ENCODE assay signal across 8 cellular contexts in the genomic region with DNA sequence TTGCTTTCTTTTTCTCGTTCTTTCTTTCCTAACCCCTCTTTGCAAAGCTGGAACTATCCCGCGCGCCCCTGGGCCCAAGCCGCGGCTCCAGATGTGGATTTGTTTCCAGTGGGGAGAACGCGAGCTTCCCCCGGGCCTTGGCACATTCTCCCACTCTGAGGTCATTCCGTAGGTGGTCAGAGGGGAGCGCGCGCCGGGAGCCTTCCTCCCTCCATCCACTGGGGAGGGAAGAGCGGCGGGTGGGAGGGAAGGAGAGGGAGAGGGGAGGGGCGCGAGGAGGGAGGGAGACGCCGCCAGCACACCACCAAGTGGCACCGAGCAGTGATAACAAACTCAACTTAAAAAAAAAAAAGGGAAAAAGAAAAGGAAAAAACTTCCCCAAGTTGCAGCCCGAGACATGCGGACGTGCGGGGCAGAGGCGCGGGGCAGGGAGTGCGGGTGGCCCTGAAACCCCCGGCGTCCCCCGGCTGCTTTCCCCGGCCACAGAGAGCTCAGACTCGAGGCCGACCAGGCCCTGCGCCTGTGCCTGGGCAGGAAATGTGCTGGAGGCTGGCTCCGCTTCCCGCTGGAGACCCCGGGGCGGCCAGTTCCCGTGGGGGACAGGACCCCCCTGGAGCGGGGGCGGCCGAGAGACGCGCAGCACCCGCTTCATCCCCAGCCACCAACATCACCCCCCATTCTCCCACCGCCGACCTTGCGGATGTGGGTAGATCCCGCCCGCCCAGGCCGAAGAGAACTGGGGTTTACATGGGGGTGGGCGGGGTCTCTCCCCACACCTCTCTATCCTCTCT. TPM values are rescaled to one million over a fixed set of nuclear protein-coding genes. Genes with fewer than 3 reads are reported as not detected.
DNase-seq lines count a peak whose midpoint lies in the region; ATAC-seq and TF ChIP-seq lines count a peak whose summit lies in the region.

No MANE protein-coding gene starts in this region.

- peaks cover 10% of the 10 kb centered on the region for H3K4me1 Mint-ChIP-seq in CD8-positive, alpha-beta T cell (ENCODE audit: low read depth)
- peaks cover 35% of the 10 kb centered on the region for H3K4me1 Mint-ChIP-seq in HFFc6 (ENCODE audit: low read depth)

- H3K27me3 ChIP-seq in CD8-positive, alpha-beta T cell (ENCODE audit: insufficient read depth, low read length) = no peaks in the 10 kb centered on the region
- H3K27me3 ChIP-seq in SJCRH30 (peaks cover 21% of the 10 kb centered on the region), brain microvascular endothelial cell (replicated peaks) (no peaks in the 10 kb centered on the region)

- in situ Hi-C loops in brain microvascular endothelial cell (cut with HindIII; ENCODE audit: low pct_ligation_motif_present, low sequenced_read_pairs) = loop anchor here (25.0 kb wide), 1 partner anchor 162 kb away; no protein-coding TSS in a partner anchor

- peaks cover 4% of the 10 kb centered on the region for H3K36me3 Mint-ChIP-seq in CD8-positive, alpha-beta T cell
- H3K36me3 Mint-ChIP-seq in HFFc6 (ENCODE audit: low read depth) = peaks cover 10% of the 10 kb centered on the region; the same call in 1 of the 2 replicates

- POLR2A ChIA-PET in CD8-positive, alpha-beta T cell (lab: Charles Lee) = interaction anchor here (0.9 to 4.5 kb wide), 9 partner anchors 34 to 449 kb away, joined by 3 to 32 read pairs (median 4); no protein-coding TSS in a partner anchor

- H3K27me3 Mint-ChIP-seq in CD8-positive, alpha-beta T cell (ENCODE audit: low read depth) = no peaks in the 10 kb centered on the region
- peaks cover 11% of the 10 kb centered on the region for H3K27me3 Mint-ChIP-seq in HFFc6 (ENCODE audit: insufficient read depth)

- peak overlapping the region; percentile 84 for H3K27ac Mint-ChIP-seq in CD8-positive, alpha-beta T cell
- peak overlapping the region; percentile 99 for H3K27ac Mint-ChIP-seq in HFFc6

- ATAC-seq in CD8-positive, alpha-beta T cell = no peak
- ATAC-seq in GM19455 (IDR thresholded peaks at IDR 0.05; ENCODE audit: unreplicated experiment) (no peak), HG03457 (IDR thresholded peaks at IDR 0.05; ENCODE audit: unreplicated experiment) (no peak)

- no peaks in the 10 kb centered on the region for H3K9me3 ChIP-seq in CD8-positive, alpha-beta T cell (ENCODE audit: low read length)
- H3K9me3 ChIP-seq in SJCRH30 (replicated peaks) = no peaks in the 10 kb centered on the region

- H3K4me3 ChIP-seq in CD8-positive, alpha-beta T cell (ENCODE audit: low read depth, low read length) = peak overlapping the region; percentile 86
- H3K4me3 ChIP-seq in SJCRH30 (peak overlapping the region; percentile 68), brain microvascular endothelial cell (ENCODE audit: low read depth, low read length) (peak overlapping the region; percentile 94), iPS-11a (ENCODE audit: low read depth, low read length) (peak overlapping the region; percentile 36)

- TF ChIP-seq CTCF in CD8-positive, alpha-beta T cell (IDR thresholded peaks at IDR 0.05) = no peak
- TF ChIP-seq CTCF in HFFc6 (IDR thresholded peaks at IDR 0.05) (no peak; the same call in 1 of the 2 replicates), brain microvascular endothelial cell (IDR thresholded peaks at IDR 0.05; ENCODE audit: low read depth, low read length, missing control alignments) (peak; percentile 17)

- H3K27ac ChIP-seq in CD8-positive, alpha-beta T cell (ENCODE audit: low read depth, low read length) = peak overlapping the region; percentile 53
- peak overlapping the region; percentile 31 for H3K27ac ChIP-seq in SJCRH30
- peak overlapping the region; percentile 97 for H3K27ac ChIP-seq in brain microvascular endothelial cell

- DNase-seq in CD8-positive, alpha-beta T cell = peak in 5 of 7 experiments; percentile 7 to 61 (median 43)
- peak; percentile 76 for DNase-seq in HFFc6
- peak; percentile 76 to 83 for DNase-seq in SJCRH30
- peak; percentile 76 for DNase-seq in brain microvascular endothelial cell
- peak; percentile 66 for DNase-seq in pulmonary artery endothelial cell (ENCODE audit: low read depth, low spot score)

- H3K4me1 ChIP-seq in CD8-positive, alpha-beta T cell (ENCODE audit: insufficient read depth, low read length) = peaks cover 8% of the 10 kb centered on the region
- no peaks in the 10 kb centered on the region; the same call in 1 of the 2 replicates for H3K4me1 ChIP-seq in SJCRH30

- intact Hi-C loops in CD8-positive, alpha-beta T cell (cut with DNase I, micrococcal nuclease) = loop anchor here (1.0 to 5.0 kb wide), 12 partner anchors 27 to 435 kb away; a partner anchor contains a TSS

- peak overlapping the region; percentile 88 for H3K4me3 Mint-ChIP-seq in CD8-positive, alpha-beta T cell
- peak overlapping the region; percentile 94 for H3K4me3 Mint-ChIP-seq in HFFc6

- no peaks in the 10 kb centered on the region for H3K9me3 Mint-ChIP-seq in CD8-positive, alpha-beta T cell
- no peaks in the 10 kb centered on the region for H3K9me3 Mint-ChIP-seq in HFFc6

- H3K36me3 ChIP-seq in CD8-positive, alpha-beta T cell (ENCODE audit: insufficient read depth, low read length) = no peaks in the 10 kb centered on the region
- H3K36me3 ChIP-seq in SJCRH30 = no peaks in the 10 kb centered on the region
- peaks cover 9% of the 10 kb centered on the region for H3K36me3 ChIP-seq in brain microvascular endothelial cell (replicated peaks)

- CTCF ChIA-PET in CD8-positive, alpha-beta T cell (lab: Charles Lee) = interaction anchor here (0.5 to 7.3 kb wide), 44 partner anchors 9 to 467 kb away, joined by 3 to 95 read pairs (median 5); a partner anchor contains a TSS

RNA-seq across cellular contexts. Expression of a gene that starts 3.1 kb away (rescaled TPM):
- 10 to 100 TPM; 21.7 to 25.1 TPM for total RNA-seq in CD8-positive, alpha-beta T cell
- 10 to 100 TPM; 28.5 to 45.1 (median 42.2) TPM for total RNA-seq in HFFc6 (2021; fragmentation: NEBNext Ultra II Directional; extraction: Animal tissue kit (Norgen Biotek cat#: 25700))
- total RNA-seq in SJCRH30 (2014; rRNA removed; shearing (Covaris generic)) = 2.8 and 3.1 TPM in 2 replicates
- 13.4 and 18.8 TPM in 2 replicates for total RNA-seq in pulmonary artery endothelial cell

Comparison
In these comparisons a context has a peak if more than half of its experiments do, and no peak if none do; other contexts are left out.
1. H3K27ac ChIP-seq: peak in every context shown above with its lines; median percentile 97 in brain microvascular endothelial cell; 53 in CD8-positive, alpha-beta T cell; 31 in SJCRH30.
2. H3K4me3 ChIP-seq: peak in every context shown above with its lines; median percentile 94 in brain microvascular endothelial cell; 86 in CD8-positive, alpha-beta T cell; 68 in SJCRH30; 36 in iPS-11a.